18 cellular contexts compared by ENCODE assay signal in genomic region chr1:11450310-11450709, GRCh38. TPM values are rescaled to one million over a fixed set of nuclear protein-coding genes. Genes with fewer than 3 reads are reported as not detected.
"Had no signal": no experiment of that assay in that cellular context is flagged by ENCODE, and none has a peak within 500 bp of the region (broad histone marks: within the 10 kb centered on the region; RNA-seq: fewer than 3 reads in every experiment).

No MANE protein-coding gene starts in this region.

- H3K9ac ChIP-seq: SK-N-SH had no signal

- FAIRE-seq: RCC 7860 had no signal

- H3K4me2 ChIP-seq: SK-N-SH had no signal

- H3K9me3 ChIP-seq: SK-N-SH had no signal

- DNase-seq: KBM-7, MV-4-11, NCI-H1048, NCI-H1105, NCI-H1417, NCI-H1436 treated with DMSO at 0.1 percent for 48 hours, NCI-H187 treated with DMSO at 0.1 percent for 48 hours, NCI-H2029 treated with DMSO at 0.1 percent for 48 hours, NCI-H2227 treated with DMSO at 0.1 percent for 48 hours, NCI-H510A, NCI-H69, NCI-H774, RPMI8226, SHP77, SK-N-SH had no signal

RNA-seq across cellular contexts. Expression of gene DISP3, which starts 28.6 kb away (rescaled TPM):
- total RNA-seq: LHCN-M2 had no signal
- polyA plus RNA-seq: IgD-negative memory B cell had no signal
